18 cellular contexts compared by ENCODE assay signal in the genomic region with DNA sequence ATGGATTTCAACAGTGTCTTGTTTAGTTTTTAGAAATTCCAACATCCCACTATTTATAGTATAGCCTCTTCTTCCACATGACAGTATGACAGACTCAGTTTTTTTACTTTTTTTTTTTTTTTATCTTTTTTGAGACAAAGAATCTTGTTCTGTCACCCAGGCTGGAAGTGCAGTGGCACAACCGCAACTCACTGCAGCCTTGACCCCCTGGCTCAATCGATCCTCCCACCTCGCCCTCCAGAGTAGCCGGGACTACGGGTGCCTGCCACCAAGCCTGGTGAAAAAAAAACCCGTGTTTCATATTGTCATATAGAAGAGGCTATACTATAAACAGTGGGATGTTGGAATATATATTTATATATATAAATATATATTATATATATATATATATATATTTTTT. TPM values are rescaled to one million over a fixed set of nuclear protein-coding genes. Genes with fewer than 3 reads are reported as not detected.
DNase-seq lines count a peak whose midpoint lies in the region; ATAC-seq and TF ChIP-seq lines count a peak whose summit lies in the region.
"Had no signal": no experiment of that assay in that cellular context is flagged by ENCODE, and none has a peak within 500 bp of the region (broad histone marks: within the 10 kb centered on the region; RNA-seq: fewer than 3 reads in every experiment).

No MANE protein-coding gene starts in this region.

- peaks cover 56% of the 10 kb centered on the region for H3K79me2 ChIP-seq in hepatocyte

- no peaks in the 10 kb centered on the region for H3K9me2 ChIP-seq in hepatocyte (replicated peaks; ENCODE audit: insufficient read depth)

- H3K4me3 ChIP-seq in cardiac muscle cell (peak overlapping the region; percentile 81), heart left ventricle (peak overlapping the region in 2 of 12 donors; percentile 91 to 93), hepatocyte (no peak overlapping the region), dorsolateral prefrontal cortex (peak overlapping the region in 11 of 59 donors; percentile 78 to 98 (median 92))

- H3K27me3 ChIP-seq in cardiac muscle cell (no peaks in the 10 kb centered on the region), heart left ventricle (no peaks in the 10 kb centered on the region), hepatocyte (no peaks in the 10 kb centered on the region), dorsolateral prefrontal cortex (no peaks in the 10 kb centered on the region)
- H3K27me3 ChIP-seq: vagina had no signal

- peak overlapping the region; percentile 84 for H3K4me2 ChIP-seq in hepatocyte

- H3K4me3 Mint-ChIP-seq in T-cell, result peak overlapping the region; percentile 9 to 97 (median 15)

- no peak overlapping the region for H3K27ac Mint-ChIP-seq in T-cell

- no peak for DNase-seq in cardiac muscle cell (ENCODE audit: low read depth in 1 of 2, low spot score in 1 of 2)
- no peak for DNase-seq in heart left ventricle
- DNase-seq in T-cell, result no peak
- DNase-seq in hepatocyte (ENCODE audit: low spot score), result no peak
- DNase-seq in dedifferentiated amniotic fluid mesenchymal stem cell (ENCODE audit: extremely low spot score), result no peak
- DNase-seq in NCI-H1417 (lab: John Stamatoyannopoulos, UW), result no peak
- DNase-seq in dorsolateral prefrontal cortex, result no peak
- no peak for DNase-seq in NCI-H82 (lab: John Stamatoyannopoulos, UW)
- DNase-seq: activated CD8-positive, alpha-beta memory T cell treated with anti-CD3 and anti-CD28 coated beads, Interleukin-2, amount 10 ng/mL, durations not matched to agents 7 days and 5 days; activated gamma-delta T cell treated with Interleukin-2 at 50 U/mL for 16 hours; effector CD4-positive, alpha-beta T cell; H7; head of caudate nucleus; islet precursor cell; mesenchymal stem cell; WERI-Rb-1 had no signal

- H3K36me3 Mint-ChIP-seq in T-cell, result peaks cover 5% of the 10 kb centered on the region

- H2AFZ ChIP-seq in hepatocyte, result no peak overlapping the region

- peaks cover 19% of the 10 kb centered on the region for H4K20me1 ChIP-seq in hepatocyte (ENCODE audit: insufficient read depth, poor library complexity, severe bottlenecking)

- TF ChIP-seq POLR2A in heart left ventricle (IDR thresholded peaks at IDR 0.05), result no peak

- H3K36me3 ChIP-seq in cardiac muscle cell (no peaks in the 10 kb centered on the region), heart left ventricle (peaks cover 0 to under 1% (median 0%) of the 10 kb centered on the region in 9 donors), hepatocyte (replicated peaks; ENCODE audit: insufficient read depth, low read depth) (no peaks in the 10 kb centered on the region)
- H3K36me3 ChIP-seq: vagina had no signal

- no peaks in the 10 kb centered on the region for H3K9me3 Mint-ChIP-seq in T-cell

- no peaks in the 10 kb centered on the region for H3K9me3 ChIP-seq in cardiac muscle cell (ENCODE audit: low read depth)
- no peaks in the 10 kb centered on the region for H3K9me3 ChIP-seq in heart left ventricle
- H3K9me3 ChIP-seq in hepatocyte (ENCODE audit: low read depth), result no peaks in the 10 kb centered on the region
- H3K9me3 ChIP-seq: Caco-2, vagina had no signal

- peaks cover 14% of the 10 kb centered on the region for H3K4me1 ChIP-seq in cardiac muscle cell (ENCODE audit: low read depth)
- peaks cover 0 to 27% (median 15%) of the 10 kb centered on the region in 12 donors for H3K4me1 ChIP-seq in heart left ventricle
- H3K4me1 ChIP-seq in hepatocyte (ENCODE audit: insufficient read depth), result peaks cover under 1% of the 10 kb centered on the region

- H3K27ac ChIP-seq in cardiac muscle cell (no peak overlapping the region), heart left ventricle (no peak overlapping the region), hepatocyte (no peak overlapping the region), dorsolateral prefrontal cortex (no peak overlapping the region)

- 89 to 97% (median 92%) methylated on average over 6 of the region's 6 CpGs for WGBS in heart left ventricle, 4 donors
- WGBS in hepatocyte (ENCODE audit: low lambda C conversion rate, missing lambda C conversion rate), result 93% methylated on average over 6 of the region's 6 CpGs

- peaks cover 29 to 31% (median 29%) of the 10 kb centered on the region in 3 donors for H3K4me1 Mint-ChIP-seq in T-cell

- CTCF ChIA-PET in T-cell (lab: Charles Lee), result interaction anchor here (0.7 to 1.6 kb wide), 6 partner anchors 9 to 264 kb away, joined by 4 to 33 read pairs (median 4); no protein-coding TSS in a partner anchor

- POLR2A ChIA-PET in T-cell (lab: Charles Lee), result interaction anchor here (0.6 to 1.1 kb wide), 4 partner anchors 11 to 535 kb away, joined by 3 to 5 read pairs (median 3); partner anchors contain the start of gene DNTTIP2 (in 1 of the 2)

- ATAC-seq in heart left ventricle (no peak), T-cell (replicated peaks in 1 of 4) (no peak)

- intact Hi-C loops in heart left ventricle (cut with DNase I) (loop anchor here in 3 of 10 donors (2.0 to 10.0 kb wide), 4 partner anchors 190 to 502 kb away; no protein-coding TSS in a partner anchor), dorsolateral prefrontal cortex (cut with DNase I) (loop anchor here in 1 of 2 donors (2.0 kb wide), 1 partner anchor 502 kb away; no protein-coding TSS in a partner anchor)

- TF ChIP-seq CTCF in cardiac muscle cell (IDR thresholded peaks at IDR 0.05; ENCODE audit: low read depth, low read length), result no peak
- TF ChIP-seq CTCF in heart left ventricle (IDR thresholded peaks at IDR 0.05), result no peak
- no peak for TF ChIP-seq CTCF in hepatocyte (IDR thresholded peaks at IDR 0.05; ENCODE audit: poor library complexity)
- no peak for TF ChIP-seq CTCF in dorsolateral prefrontal cortex (IDR thresholded peaks at IDR 0.05 in 54 of 56, conservative IDR thresholded peaks at IDR 0.05 in 2 of 56; ENCODE audit: low read depth in 1 of 56, partially characterized antibody in 56 of 56)

- no peaks in the 10 kb centered on the region for H3K27me3 Mint-ChIP-seq in T-cell
- H3K27me3 Mint-ChIP-seq: activated CD8-positive, alpha-beta memory T cell treated with anti-CD3 and anti-CD28 coated beads, Interleukin-2, amount 10 ng/mL, durations not matched to agents 7 days and 5 days had no signal

RNA-seq across cellular contexts. Expression of gene DR1, which starts 1.2 kb away (rescaled TPM):
- total RNA-seq in cardiac muscle cell (16.1 and 20.6 TPM in 2 replicates), heart left ventricle (10 to 100 TPM; 21.6 to 45.1 (median 37.8) TPM), T-cell (10 to 100 TPM; 58.8 to 72.3 (median 65.1) TPM), hepatocyte (42.3 and 54.3 TPM in 2 replicates), dorsolateral prefrontal cortex (10 to 100 TPM; 27.3 to 45.6 (median 35.4) TPM)
- polyA plus RNA-seq in cardiac muscle cell (21.8 and 36.7 TPM in 2 replicates), heart left ventricle (10 to 100 TPM in 1 of 2 donors, 1 to 10 TPM in 1; 4.6 to 29.3 TPM), hepatocyte (22.7 and 28.2 TPM in 2 replicates)
